ENCODE assay signal across 2 cellular contexts in genomic region chr3:12578742-12579141, GRCh38.
TF ChIP-seq lines count a peak whose summit lies in the region.

No MANE protein-coding gene starts in this region.

TF ChIP-seq in GM23338, 12 proteins besides CTCF, POLR2A, EP300 and RAD21:
- TF ChIP-seq REST (IDR thresholded peaks at IDR 0.05; ENCODE audit: unreplicated experiment) (no peak), STAT1 (IDR thresholded peaks at IDR 0.05; ENCODE audit: unreplicated experiment) (no peak), JUNB (IDR thresholded peaks at IDR 0.05; ENCODE audit: unreplicated experiment) (no peak), ETS1 (IDR thresholded peaks at IDR 0.05) (no peak), EZH2 (IDR thresholded peaks at IDR 0.05; ENCODE audit: low read depth, unreplicated experiment) (no peak), ZNF331 (CRISPR knock-in tag; IDR thresholded peaks at IDR 0.05; ENCODE audit: low read depth) (no peak), ZNF114 (CRISPR knock-in tag; IDR thresholded peaks at IDR 0.05) (no peak), ZNF462 (CRISPR knock-in tag; IDR thresholded peaks at IDR 0.05) (no peak), EZH2phosphoT487 (IDR thresholded peaks at IDR 0.05; ENCODE audit: unreplicated experiment) (no peak), POLR2AphosphoS5 (IDR thresholded peaks at IDR 0.05; ENCODE audit: low read depth) (no peak), CREB1 (CRISPR knock-in tag; IDR thresholded peaks at IDR 0.05; ENCODE audit: low read depth) (no peak), NANOG (IDR thresholded peaks at IDR 0.05; ENCODE audit: borderline replicate concordance) (no peak)
TF ChIP-seq in GM23338: peak in this region for 0.

TF ChIP-seq in GM12878, 131 proteins besides CTCF, POLR2A, EP300 and RAD21:
- TF ChIP-seq ZBTB33 (IDR thresholded peaks at IDR 0.05) (no peak), YBX1 (IDR thresholded peaks at IDR 0.05) (no peak), PKNOX1 (IDR thresholded peaks at IDR 0.05) (no peak), PML (IDR thresholded peaks at IDR 0.05; ENCODE audit: low read length) (no peak), SREBF2 (IDR thresholded peaks at IDR 0.05; ENCODE audit: low read length) (no peak), PRDM15 (CRISPR knock-in tag; IDR thresholded peaks at IDR 0.05) (no peak), MTA2 (IDR thresholded peaks at IDR 0.05; ENCODE audit: low read depth) (no peak), NR2C2 (IDR thresholded peaks at IDR 0.05; ENCODE audit: borderline replicate concordance, control insufficient read depth, insufficient read length, low read depth) (no peak), ATF2 (IDR thresholded peaks at IDR 0.05; ENCODE audit: low read length) (no peak), ZBTB11 (CRISPR knock-in tag; IDR thresholded peaks at IDR 0.05) (no peak), SMC3 (IDR thresholded peaks at IDR 0.05; ENCODE audit: borderline replicate concordance, low read length) (no peak), FOXK2 (IDR thresholded peaks at IDR 0.05) (no peak), CREB1 (IDR thresholded peaks at IDR 0.05; ENCODE audit: low read depth) (no peak), JUND (IDR thresholded peaks at IDR 0.05; ENCODE audit: low read depth, low read length) (no peak), KLF5 (IDR thresholded peaks at IDR 0.05; ENCODE audit: partially characterized antibody) (no peak)
